22 cellular contexts compared by ENCODE assay signal in genomic region chr6:118529756-118530155, GRCh38. TPM values are rescaled to one million over a fixed set of nuclear protein-coding genes. Genes with fewer than 3 reads are reported as not detected.
"Had no signal": no experiment of that assay in that cellular context is flagged by ENCODE, and none has a peak within 500 bp of the region (broad histone marks: within the 10 kb centered on the region; RNA-seq: fewer than 3 reads in every experiment).

No MANE protein-coding gene starts in this region.

- H3K4me3 ChIP-seq: esophagus squamous epithelium, heart right ventricle, suprapubic skin, thyroid gland had no signal

- H3K4me1 Mint-ChIP-seq: nephron progenitor cell had no signal

- H3K27ac Mint-ChIP-seq: nephron progenitor cell; stimulated activated effector memory CD8-positive, alpha-beta T cell treated with anti-CD3 and anti-CD28 coated beads, Interleukin-12 subunit alpha, Interleukin-12 subunit beta, amount 100 ng/mL, for 72 hours; type B pancreatic cell had no signal

- H3K4me1 ChIP-seq: thyroid gland had no signal

- H3K9me3 ChIP-seq: suprapubic skin, thyroid gland had no signal

- H3K9me3 Mint-ChIP-seq: central memory CD8-positive, alpha-beta T cell had no signal

- H3K4me3 Mint-ChIP-seq: central memory CD8-positive, alpha-beta T cell; effector memory CD8-positive, alpha-beta T cell; nephron progenitor cell; stimulated activated effector memory CD8-positive, alpha-beta T cell treated with anti-CD3 and anti-CD28 coated beads, Interleukin-12 subunit alpha, Interleukin-12 subunit beta, amount 100 ng/mL, for 72 hours; type B pancreatic cell had no signal

- H3K36me3 ChIP-seq: esophagus squamous epithelium, heart right ventricle, suprapubic skin, thyroid gland had no signal

- FAIRE-seq: keratinocyte, urothelium cell line had no signal

- H3K27me3 Mint-ChIP-seq: central memory CD8-positive, alpha-beta T cell; effector memory CD8-positive, alpha-beta T cell; naive thymus-derived CD4-positive, alpha-beta T cell; type B pancreatic cell had no signal

- H3K36me3 Mint-ChIP-seq: type B pancreatic cell had no signal

- ATAC-seq: effector memory CD8-positive, alpha-beta T cell; heart right ventricle; left cardiac atrium; naive thymus-derived CD4-positive, alpha-beta T cell; stimulated activated effector memory CD8-positive, alpha-beta T cell treated with anti-CD3 and anti-CD28 coated beads, Interleukin-12 subunit alpha, Interleukin-12 subunit beta, amount 100 ng/mL, for 72 hours; stimulated activated naive CD8-positive, alpha-beta T cell treated with anti-CD3 and anti-CD28 coated beads, Interleukin-15, Interleukin-2, amounts not matched to agents 100 U/mL and 50 U/mL, for 24 hours had no signal

- H3K27ac ChIP-seq: esophagus squamous epithelium, suprapubic skin, thyroid gland had no signal

- H3K27me3 ChIP-seq: esophagus squamous epithelium, heart right ventricle, suprapubic skin, thyroid gland had no signal

- DNase-seq: cortex of kidney; effector memory CD8-positive, alpha-beta T cell; esophagus squamous epithelium; foreskin melanocyte; heart right ventricle; hypothalamus; left cardiac atrium; mammary epithelial cell; naive thymus-derived CD4-positive, alpha-beta T cell; nephron progenitor cell; stimulated activated CD4-positive, alpha-beta T cell treated with anti-CD3 and anti-CD28 coated beads, Interleukin-4, amount 100 ng/mL, for 1 hour; stimulated activated CD8-positive, alpha-beta memory T cell treated with anti-CD3 and anti-CD28 coated beads, Interleukin-4, amount 100 ng/mL, for 48 hours; stimulated activated naive CD8-positive, alpha-beta T cell treated with anti-CD3 and anti-CD28 coated beads, Interleukin-15, Interleukin-2, amounts not matched to agents 100 U/mL and 50 U/mL, for 24 hours; thyroid gland had no signal

RNA-seq across cellular contexts. Expression of gene PLN, which starts 18.3 kb away (rescaled TPM):
- total RNA-seq: epithelial cell of proximal tubule, mammary epithelial cell, pulmonary artery endothelial cell had no signal
- polyA plus RNA-seq: keratinocyte, mammary epithelial cell had no signal
